ENCODE assay signal across 1 cellular context in the genomic region with DNA sequence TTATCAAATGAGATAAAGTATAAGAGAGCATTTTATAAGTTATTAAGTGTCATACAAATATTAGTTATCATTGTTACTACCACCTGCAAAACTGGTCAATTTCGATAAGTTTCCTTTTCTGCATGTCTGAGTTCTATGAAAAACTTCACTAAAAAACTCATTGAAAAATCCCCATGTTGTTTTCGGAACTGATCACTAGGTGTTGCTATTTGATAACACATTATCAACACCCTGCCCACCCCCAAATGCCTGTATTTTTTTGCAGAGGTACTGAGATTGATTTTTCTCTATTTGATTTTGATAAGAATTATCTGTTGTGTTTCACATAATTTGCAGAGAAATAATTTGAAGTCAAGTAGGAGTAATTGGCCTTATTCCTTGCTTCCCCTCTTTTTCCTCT.
A peak's percentile ranks its signal among the peaks of the same experiment; 100 is the strongest.
TF ChIP-seq lines count a peak whose summit lies in the region.

No MANE protein-coding gene starts in this region.

TF ChIP-seq in GM12878, 131 proteins besides CTCF, POLR2A, EP300 and RAD21:
- peak; percentile 74; the same call in 1 of the 2 replicates for TF ChIP-seq SMC3 (IDR thresholded peaks at IDR 0.05; ENCODE audit: borderline replicate concordance, low read length)
- TF ChIP-seq MTA2 (IDR thresholded peaks at IDR 0.05; ENCODE audit: low read depth), result no peak
- TF ChIP-seq RBBP5 (conservative IDR thresholded peaks at IDR 0.05), result no peak
- TF ChIP-seq POLR2AphosphoS2 (IDR thresholded peaks at IDR 0.05; ENCODE audit: low read depth, low read length), result no peak
- TF ChIP-seq, protein P1, sequence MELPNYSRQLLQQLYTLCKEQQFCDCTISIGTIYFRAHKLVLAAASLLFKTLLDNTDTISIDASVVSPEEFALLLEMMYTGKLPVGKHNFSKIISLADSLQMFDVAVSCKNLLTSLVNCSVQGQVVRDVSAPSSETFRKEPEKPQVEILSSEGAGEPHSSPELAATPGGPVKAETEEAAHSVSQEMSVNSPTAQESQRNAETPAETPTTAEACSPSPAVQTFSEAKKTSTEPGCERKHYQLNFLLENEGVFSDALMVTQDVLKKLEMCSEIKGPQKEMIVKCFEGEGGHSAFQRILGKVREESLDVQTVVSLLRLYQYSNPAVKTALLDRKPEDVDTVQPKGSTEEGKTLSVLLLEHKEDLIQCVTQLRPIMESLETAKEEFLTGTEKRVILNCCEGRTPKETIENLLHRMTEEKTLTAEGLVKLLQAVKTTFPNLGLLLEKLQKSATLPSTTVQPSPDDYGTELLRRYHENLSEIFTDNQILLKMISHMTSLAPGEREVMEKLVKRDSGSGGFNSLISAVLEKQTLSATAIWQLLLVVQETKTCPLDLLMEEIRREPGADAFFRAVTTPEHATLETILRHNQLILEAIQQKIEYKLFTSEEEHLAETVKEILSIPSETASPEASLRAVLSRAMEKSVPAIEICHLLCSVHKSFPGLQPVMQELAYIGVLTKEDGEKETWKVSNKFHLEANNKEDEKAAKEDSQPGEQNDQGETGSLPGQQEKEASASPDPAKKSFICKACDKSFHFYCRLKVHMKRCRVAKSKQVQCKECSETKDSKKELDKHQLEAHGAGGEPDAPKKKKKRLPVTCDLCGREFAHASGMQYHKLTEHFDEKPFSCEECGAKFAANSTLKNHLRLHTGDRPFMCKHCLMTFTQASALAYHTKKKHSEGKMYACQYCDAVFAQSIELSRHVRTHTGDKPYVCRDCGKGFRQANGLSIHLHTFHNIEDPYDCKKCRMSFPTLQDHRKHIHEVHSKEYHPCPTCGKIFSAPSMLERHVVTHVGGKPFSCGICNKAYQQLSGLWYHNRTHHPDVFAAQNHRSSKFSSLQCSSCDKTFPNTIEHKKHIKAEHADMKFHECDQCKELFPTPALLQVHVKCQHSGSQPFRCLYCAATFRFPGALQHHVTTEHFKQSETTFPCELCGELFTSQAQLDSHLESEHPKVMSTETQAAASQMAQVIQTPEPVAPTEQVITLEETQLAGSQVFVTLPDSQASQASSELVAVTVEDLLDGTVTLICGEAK (IDR thresholded peaks at IDR 0.05; ENCODE audit: borderline replicate concordance), result no peak
- TF ChIP-seq, protein P2, sequence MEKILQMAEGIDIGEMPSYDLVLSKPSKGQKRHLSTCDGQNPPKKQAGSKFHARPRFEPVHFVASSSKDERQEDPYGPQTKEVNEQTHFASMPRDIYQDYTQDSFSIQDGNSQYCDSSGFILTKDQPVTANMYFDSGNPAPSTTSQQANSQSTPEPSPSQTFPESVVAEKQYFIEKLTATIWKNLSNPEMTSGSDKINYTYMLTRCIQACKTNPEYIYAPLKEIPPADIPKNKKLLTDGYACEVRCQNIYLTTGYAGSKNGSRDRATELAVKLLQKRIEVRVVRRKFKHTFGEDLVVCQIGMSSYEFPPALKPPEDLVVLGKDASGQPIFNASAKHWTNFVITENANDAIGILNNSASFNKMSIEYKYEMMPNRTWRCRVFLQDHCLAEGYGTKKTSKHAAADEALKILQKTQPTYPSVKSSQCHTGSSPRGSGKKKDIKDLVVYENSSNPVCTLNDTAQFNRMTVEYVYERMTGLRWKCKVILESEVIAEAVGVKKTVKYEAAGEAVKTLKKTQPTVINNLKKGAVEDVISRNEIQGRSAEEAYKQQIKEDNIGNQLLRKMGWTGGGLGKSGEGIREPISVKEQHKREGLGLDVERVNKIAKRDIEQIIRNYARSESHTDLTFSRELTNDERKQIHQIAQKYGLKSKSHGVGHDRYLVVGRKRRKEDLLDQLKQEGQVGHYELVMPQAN (conservative IDR thresholded peaks at IDR 0.05), result no peak
- TF ChIP-seq, protein P3, sequence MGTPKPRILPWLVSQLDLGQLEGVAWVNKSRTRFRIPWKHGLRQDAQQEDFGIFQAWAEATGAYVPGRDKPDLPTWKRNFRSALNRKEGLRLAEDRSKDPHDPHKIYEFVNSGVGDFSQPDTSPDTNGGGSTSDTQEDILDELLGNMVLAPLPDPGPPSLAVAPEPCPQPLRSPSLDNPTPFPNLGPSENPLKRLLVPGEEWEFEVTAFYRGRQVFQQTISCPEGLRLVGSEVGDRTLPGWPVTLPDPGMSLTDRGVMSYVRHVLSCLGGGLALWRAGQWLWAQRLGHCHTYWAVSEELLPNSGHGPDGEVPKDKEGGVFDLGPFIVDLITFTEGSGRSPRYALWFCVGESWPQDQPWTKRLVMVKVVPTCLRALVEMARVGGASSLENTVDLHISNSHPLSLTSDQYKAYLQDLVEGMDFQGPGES (IDR thresholded peaks at IDR 0.05), result no peak
- no peak for TF ChIP-seq NFIC (IDR thresholded peaks at IDR 0.05; ENCODE audit: low read depth, low read length)
